In genomic region chr6:167141667-167142432, GRCh38 we compare ENCODE assay signal across 8 cellular contexts. TPM values are rescaled to one million over a fixed set of nuclear protein-coding genes. Genes with fewer than 3 reads are reported as not detected.
A peak's percentile ranks its signal among the peaks of the same experiment; 100 is the strongest.
DNase-seq lines count a peak whose midpoint lies in the region; ATAC-seq, FAIRE-seq and TF ChIP-seq lines count a peak whose summit lies in the region.

No MANE protein-coding gene starts in this region.

- H3K27ac Mint-ChIP-seq in activated T-helper 1 cell treated with anti-CD3 and anti-CD28 coated beads, Interleukin-12 subunit alpha, Interleukin-12 subunit beta, Interleukin-2, Interleukin-4 antibody, amounts not matched to agents 30 ng/mL and 10 ng/mL and 1 ng/mL, durations not matched to agents 14 hours and 24 hours and 36 hours, result no peak overlapping the region

- TF ChIP-seq RAD21 in A549 (conservative IDR thresholded peaks at IDR 0.05 in 1 of 2, IDR thresholded peaks at IDR 0.05 in 1 of 2), result peak; percentile 65 to 77

- DNase-seq in A549 (ENCODE audit: low read depth in 1 of 2, low spot score in 1 of 2) (peak; percentile 21 to 29), GM13976 (ENCODE audit: low spot score) (peak; percentile 83), NCI-H82 treated with DMSO at 0.1 percent for 48 hours (lab: John Stamatoyannopoulos, UW; ENCODE audit: unreplicated experiment) (peak; percentile 19), left cardiac atrium (peak; percentile 42), sigmoid colon (no peak), putamen (ENCODE audit: low spot score) (no peak)
- peak; percentile 8 for DNase-seq in activated T-helper 1 cell treated with anti-CD3 and anti-CD28 coated beads, Interleukin-12 subunit alpha, Interleukin-12 subunit beta, Interleukin-2, Interleukin-4 antibody, amounts not matched to agents 30 ng/mL and 10 ng/mL and 1 ng/mL, durations not matched to agents 14 hours and 24 hours and 36 hours (ENCODE audit: low spot score)

- H3K9me3 ChIP-seq in A549 (no peaks in the 10 kb centered on the region), sigmoid colon (no peaks in the 10 kb centered on the region)

- TF ChIP-seq EP300 in A549 (IDR thresholded peaks at IDR 0.05) (no peak), sigmoid colon (IDR thresholded peaks at IDR 0.05) (no peak)

- H3K36me3 ChIP-seq in sigmoid colon, result no peaks in the 10 kb centered on the region

- WGBS in A549 (ENCODE audit: missing lambda C conversion rate), result 40% methylated on average over 13 of the region's 18 CpGs
- 45 to 48% methylated on average over 18 of the region's 18 CpGs for WGBS in sigmoid colon, 2 donors

- in situ Hi-C loops in GM13976 (cut with MboI; ENCODE audit: low sequenced_read_pairs, unreplicated experiment), result no loop called here

- no peaks in the 10 kb centered on the region for H3K4me1 Mint-ChIP-seq in activated T-helper 1 cell treated with anti-CD3 and anti-CD28 coated beads, Interleukin-12 subunit alpha, Interleukin-12 subunit beta, Interleukin-2, Interleukin-4 antibody, amounts not matched to agents 30 ng/mL and 10 ng/mL and 1 ng/mL, durations not matched to agents 14 hours and 24 hours and 36 hours (ENCODE audit: low read depth)

- H3K27ac ChIP-seq in A549, result no peak overlapping the region
- H3K27ac ChIP-seq in sigmoid colon, result no peak overlapping the region

- no peak for TF ChIP-seq POLR2A in A549 (IDR thresholded peaks at IDR 0.05; ENCODE audit: low read length)
- TF ChIP-seq POLR2A in sigmoid colon (IDR thresholded peaks at IDR 0.05), result no peak

- POLR2A ChIA-PET in A549 (lab: Yijun Ruan, JAX), result no interaction called here

- no peak overlapping the region for H3K4me2 ChIP-seq in A549

- no peaks in the 10 kb centered on the region for H3K9me3 Mint-ChIP-seq in activated T-helper 1 cell treated with anti-CD3 and anti-CD28 coated beads, Interleukin-12 subunit alpha, Interleukin-12 subunit beta, Interleukin-2, Interleukin-4 antibody, amounts not matched to agents 30 ng/mL and 10 ng/mL and 1 ng/mL, durations not matched to agents 14 hours and 24 hours and 36 hours

- no peaks in the 10 kb centered on the region for H3K27me3 ChIP-seq in sigmoid colon

- peak; percentile 96 to 97 for ATAC-seq in A549
- ATAC-seq in HG03066 (IDR thresholded peaks at IDR 0.05; ENCODE audit: low read depth, unreplicated experiment), result peak; percentile 53
- ATAC-seq in left cardiac atrium, result peak; percentile 83 to 88

- no peak overlapping the region for H3K4me3 Mint-ChIP-seq in activated T-helper 1 cell treated with anti-CD3 and anti-CD28 coated beads, Interleukin-12 subunit alpha, Interleukin-12 subunit beta, Interleukin-2, Interleukin-4 antibody, amounts not matched to agents 30 ng/mL and 10 ng/mL and 1 ng/mL, durations not matched to agents 14 hours and 24 hours and 36 hours

- CTCF ChIA-PET in A549 (lab: Yijun Ruan, JAX), result interaction anchor here (0.5 to 4.3 kb wide), 16 partner anchors 9 to 862 kb away, joined by 3 to 32 read pairs (median 3); partner anchors contain the start of genes CCR6 and CEP43

- FAIRE-seq in A549 (lab: Jason Lieb, UNC), result no peak

- H3K4me3 ChIP-seq in A549 (no peak overlapping the region), sigmoid colon (no peak overlapping the region)

- H3K4me1 ChIP-seq in A549 (no peaks in the 10 kb centered on the region), sigmoid colon (peaks cover 0 to 13% (median 4%) of the 10 kb centered on the region in 4 donors)

- peak; percentile 52 for TF ChIP-seq CTCF in A549 (IDR thresholded peaks at IDR 0.05)
- TF ChIP-seq CTCF in GM13976 (IDR thresholded peaks at IDR 0.05; ENCODE audit: borderline replicate concordance, control extremely low read depth, extremely low read depth, insufficient read depth, missing control alignments), result peak; percentile 91
- TF ChIP-seq CTCF in sigmoid colon (IDR thresholded peaks at IDR 0.05), result peak; percentile 71 to 85 (median 79)

- no peaks in the 10 kb centered on the region for H3K36me3 Mint-ChIP-seq in activated T-helper 1 cell treated with anti-CD3 and anti-CD28 coated beads, Interleukin-12 subunit alpha, Interleukin-12 subunit beta, Interleukin-2, Interleukin-4 antibody, amounts not matched to agents 30 ng/mL and 10 ng/mL and 1 ng/mL, durations not matched to agents 14 hours and 24 hours and 36 hours (ENCODE audit: low read depth)

- peaks cover 6% of the 10 kb centered on the region for H3K27me3 Mint-ChIP-seq in activated T-helper 1 cell treated with anti-CD3 and anti-CD28 coated beads, Interleukin-12 subunit alpha, Interleukin-12 subunit beta, Interleukin-2, Interleukin-4 antibody, amounts not matched to agents 30 ng/mL and 10 ng/mL and 1 ng/mL, durations not matched to agents 14 hours and 24 hours and 36 hours (ENCODE audit: insufficient read depth)

- intact Hi-C loops in activated T-helper 1 cell treated with anti-CD3 and anti-CD28 coated beads, Interleukin-12 subunit alpha, Interleukin-12 subunit beta, Interleukin-2, Interleukin-4 antibody, amounts not matched to agents 30 ng/mL and 10 ng/mL and 1 ng/mL, durations not matched to agents 14 hours and 24 hours and 36 hours (cut with micrococcal nuclease), result loop anchor here (1.0 to 5.0 kb wide), 4 partner anchors 62 to 367 kb away; partner anchors contain the start of gene CEP43
- intact Hi-C loops in left cardiac atrium (cut with DNase I), result loop anchor here (5.0 to 10.0 kb wide), 3 partner anchors 147 to 370 kb away; partner anchors contain the start of gene CEP43 (in 1 of the 2)
- intact Hi-C loops in sigmoid colon (cut with DNase I), result loop anchor here (5.0 kb wide), 2 partner anchors 145 to 365 kb away; partner anchors contain the start of gene CEP43

TF ChIP-seq in A549, 52 proteins besides CTCF, POLR2A, EP300 and RAD21:
- no peak for TF ChIP-seq E2F6 (IDR thresholded peaks at IDR 0.05; ENCODE audit: borderline replicate concordance, low read depth)
- TF ChIP-seq SMC3 (IDR thresholded peaks at IDR 0.05), result peak; percentile 60; the same call in 2 of the 3 replicates
- TF ChIP-seq JUNB (IDR thresholded peaks at IDR 0.05), result no peak
- TF ChIP-seq CBX2 (IDR thresholded peaks at IDR 0.05; ENCODE audit: borderline replicate concordance, low read depth), result no peak
- TF ChIP-seq RNF2 (IDR thresholded peaks at IDR 0.05; ENCODE audit: borderline replicate concordance, low read depth), result no peak
- TF ChIP-seq KDM1A (IDR thresholded peaks at IDR 0.05; ENCODE audit: low read depth), result no peak

RNA-seq across cellular contexts. Expression of gene GPR31, which starts 15.9 kb away (rescaled TPM):
- polyA plus RNA-seq in A549 (2011; rRNA removed), result not detected in 2 replicates
- not detected in 2 replicates for polyA plus RNA-seq in A549 (2012; cell fraction: cytosol; rRNA removed)
- polyA plus RNA-seq in A549 (2012; cell fraction: nucleus; rRNA removed), result not detected in 2 replicates
- not detected in 3 replicates for polyA plus RNA-seq in A549 (2017; fragmentation: RNase III; extraction: RNeasy Plus Mini Kit Qiagen cat#74134 plus additional on column Dnase treatment)
- polyA minus RNA-seq in A549 (2011; rRNA and poly(A)+ RNA removed), result not detected in 2 replicates
- not detected in 2 replicates for total RNA-seq in activated T-helper 1 cell treated with anti-CD3 and anti-CD28 coated beads, Interleukin-12 subunit alpha, Interleukin-12 subunit beta, Interleukin-2, Interleukin-4 antibody, amounts not matched to agents 30 ng/mL and 10 ng/mL and 1 ng/mL, durations not matched to agents 14 hours and 24 hours and 36 hours
- total RNA-seq in left cardiac atrium, result not detected
- not detected for total RNA-seq in sigmoid colon
- polyA plus RNA-seq in sigmoid colon, result under 1 TPM in 1 of 3 donors, not detected in 2; 0.28 TPM

RNA-seq across cellular contexts. Expression of gene CCR6, which starts 19.0 kb away (rescaled TPM):
- polyA plus RNA-seq in A549 (2011; rRNA removed) (0.01 TPM in 1 of 2 replicates, not detected in the other), A549 (2017; fragmentation: RNase III; extraction: RNeasy Plus Mini Kit Qiagen cat#74134 plus additional on column Dnase treatment) (not detected in 3 replicates), sigmoid colon (1 to 10 TPM in 1 of 3 donors, under 1 TPM in 1, not detected in 1; 0.46 to 7.7 TPM)
- 0.01 and 0.05 TPM in 2 replicates for polyA plus RNA-seq in A549 (2012; cell fraction: cytosol; rRNA removed)
- not detected in 2 replicates for polyA plus RNA-seq in A549 (2012; cell fraction: nucleus; rRNA removed)
- not detected in 2 replicates for polyA minus RNA-seq in A549 (2011; rRNA and poly(A)+ RNA removed)
- total RNA-seq in activated T-helper 1 cell treated with anti-CD3 and anti-CD28 coated beads, Interleukin-12 subunit alpha, Interleukin-12 subunit beta, Interleukin-2, Interleukin-4 antibody, amounts not matched to agents 30 ng/mL and 10 ng/mL and 1 ng/mL, durations not matched to agents 14 hours and 24 hours and 36 hours, result not detected in 2 replicates
- total RNA-seq in left cardiac atrium (not detected), sigmoid colon (not detected)

Comparison
In these comparisons a context has a peak if more than half of its experiments do, and no peak if none do; other contexts are left out.
1. DNase-seq: peak in A549 (2 of 2), GM13976 (single experiment), NCI-H82 treated with DMSO at 0.1 percent for 48 hours (single experiment), activated T-helper 1 cell treated with anti-CD3 and anti-CD28 coated beads, Interleukin-12 subunit alpha, Interleukin-12 subunit beta, Interleukin-2, Interleukin-4 antibody, amounts not matched to agents 30 ng/mL and 10 ng/mL and 1 ng/mL, durations not matched to agents 14 hours and 24 hours and 36 hours (single experiment) and left cardiac atrium (single experiment); none in sigmoid colon (single experiment) and putamen (single experiment).
2. Peak in every context shown above with its lines, with median percentiles within 50 percentile points of each other: ATAC-seq and CTCF ChIP-seq.